In genomic region chr20:45301824-45302251, GRCh38 we compare ENCODE assay signal across 1 cellular context.
TF ChIP-seq lines count a peak whose summit lies in the region.

No MANE protein-coding gene starts in this region.

TF ChIP-seq in GM12878, 131 proteins besides CTCF, POLR2A, EP300 and RAD21:
- TF ChIP-seq SREBF2 (IDR thresholded peaks at IDR 0.05; ENCODE audit: low read length): no peak
- no peak for TF ChIP-seq CBX3 (IDR thresholded peaks at IDR 0.05; ENCODE audit: borderline replicate concordance, low read depth)
- TF ChIP-seq ASH2L (IDR thresholded peaks at IDR 0.05; ENCODE audit: borderline replicate concordance, low read depth): no peak
- TF ChIP-seq SIN3A (IDR thresholded peaks at IDR 0.05; ENCODE audit: low read depth, low read length): no peak
- no peak for TF ChIP-seq FOXM1 (IDR thresholded peaks at IDR 0.05; ENCODE audit: low read depth, low read length)
- TF ChIP-seq RELB (IDR thresholded peaks at IDR 0.05; ENCODE audit: low read depth): peak; percentile 79
- no peak for TF ChIP-seq PAX5 (IDR thresholded peaks at IDR 0.05; ENCODE audit: borderline replicate concordance, low read depth, low read length)
- no peak for TF ChIP-seq BMI1 (IDR thresholded peaks at IDR 0.05; ENCODE audit: borderline replicate concordance)
- TF ChIP-seq HDGF (IDR thresholded peaks at IDR 0.05): no peak
- no peak for TF ChIP-seq TCF3 (IDR thresholded peaks at IDR 0.05; ENCODE audit: borderline replicate concordance, insufficient read depth, low read depth, low read length)
- no peak for TF ChIP-seq SMARCA5 (IDR thresholded peaks at IDR 0.05)
- no peak for TF ChIP-seq CHD4 (IDR thresholded peaks at IDR 0.05)
- peak; percentile 78; the same call in 1 of the 2 replicates for TF ChIP-seq ZNF384 (IDR thresholded peaks at IDR 0.05; ENCODE audit: borderline replicate concordance, low read depth, low read length)
- no peak for TF ChIP-seq POU2F2 (IDR thresholded peaks at IDR 0.05; ENCODE audit: borderline replicate concordance, low read depth, low read length)
- no peak for TF ChIP-seq CHD1 (IDR thresholded peaks at IDR 0.05; ENCODE audit: low read depth, low read length)
- TF ChIP-seq BCL3 (IDR thresholded peaks at IDR 0.05; ENCODE audit: borderline replicate concordance, insufficient read depth, low read depth, low read length, poor library complexity, severe bottlenecking): no peak
- no peak for TF ChIP-seq SMAD1 (IDR thresholded peaks at IDR 0.05; ENCODE audit: low read depth, partially characterized antibody)
- no peak for TF ChIP-seq USF2 (IDR thresholded peaks at IDR 0.05; ENCODE audit: borderline replicate concordance, low read depth, low read length)
- 0 out of 2 replicates have a peak, but pooled peaks have one; percentile 38 for TF ChIP-seq MLLT1 (IDR thresholded peaks at IDR 0.05)
- TF ChIP-seq MYB (IDR thresholded peaks at IDR 0.05; ENCODE audit: borderline replicate concordance, low read depth, low read length): no peak
- TF ChIP-seq ZNF207 (IDR thresholded peaks at IDR 0.05; ENCODE audit: borderline replicate concordance): no peak
- no peak for TF ChIP-seq SRF (IDR thresholded peaks at IDR 0.05; ENCODE audit: low read depth in 2 of 2, low read length in 2 of 2)
- TF ChIP-seq DPF2 (IDR thresholded peaks at IDR 0.05): peak; percentile 44; the same call in 1 of the 2 replicates
- no peak for TF ChIP-seq ZBTB33 (IDR thresholded peaks at IDR 0.05)
- TF ChIP-seq MTA3 (IDR thresholded peaks at IDR 0.05; ENCODE audit: borderline replicate concordance, low read length): no peak
- no peak for TF ChIP-seq GABPA (IDR thresholded peaks at IDR 0.05; ENCODE audit: low read depth)
- TF ChIP-seq ZZZ3 (IDR thresholded peaks at IDR 0.05; ENCODE audit: control insufficient read depth, insufficient read length, low read depth): no peak
- no peak for TF ChIP-seq ZBTB4 (CRISPR knock-in tag; IDR thresholded peaks at IDR 0.05)
- TF ChIP-seq BHLHE40 (IDR thresholded peaks at IDR 0.05; ENCODE audit: borderline replicate concordance in 1 of 2, low read depth in 2 of 2, low read length in 1 of 2): peak in 1 of 2 experiments; percentile 52; a peak in 2 of 4 replicates
- TF ChIP-seq EED (IDR thresholded peaks at IDR 0.05; ENCODE audit: low read depth): no peak
- TF ChIP-seq KDM1A (IDR thresholded peaks at IDR 0.05; ENCODE audit: borderline replicate concordance): no peak
- TF ChIP-seq PKNOX1 (IDR thresholded peaks at IDR 0.05): peak; percentile 45; the same call in 1 of the 2 replicates
- TF ChIP-seq SP1 (IDR thresholded peaks at IDR 0.05; ENCODE audit: low read depth, low read length): no peak
- peak; percentile 55 for TF ChIP-seq MTA2 (IDR thresholded peaks at IDR 0.05; ENCODE audit: low read depth)
- TF ChIP-seq NFXL1 (IDR thresholded peaks at IDR 0.05; ENCODE audit: borderline replicate concordance): no peak
- TF ChIP-seq IRF3 (IDR thresholded peaks at IDR 0.05): no peak
- TF ChIP-seq GATAD2B (conservative IDR thresholded peaks at IDR 0.05; ENCODE audit: low read depth): no peak
- no peak for TF ChIP-seq SREBF1 (IDR thresholded peaks at IDR 0.05; ENCODE audit: low read length)
- TF ChIP-seq RELA (IDR thresholded peaks at IDR 0.05; ENCODE audit: borderline replicate concordance, partially characterized antibody): peak; percentile 33
- no peak for TF ChIP-seq ETV6 (conservative IDR thresholded peaks at IDR 0.05 in 1 of 2, IDR thresholded peaks at IDR 0.05 in 1 of 2; ENCODE audit: borderline replicate concordance in 1 of 2, low read depth in 1 of 2)
- no peak for TF ChIP-seq BACH1 (IDR thresholded peaks at IDR 0.05; ENCODE audit: borderline replicate concordance)
- no peak for TF ChIP-seq IKZF1 (conservative IDR thresholded peaks at IDR 0.05)
- TF ChIP-seq ATF7 (IDR thresholded peaks at IDR 0.05; ENCODE audit: low read depth): no peak
- TF ChIP-seq KLF5 (IDR thresholded peaks at IDR 0.05; ENCODE audit: partially characterized antibody): no peak
- TF ChIP-seq NBN (IDR thresholded peaks at IDR 0.05): 0 out of 2 replicates have a peak, but pooled peaks have one; percentile 25
- no peak for TF ChIP-seq CHD2 (IDR thresholded peaks at IDR 0.05; ENCODE audit: borderline replicate concordance, low read depth, low read length)
- no peak for TF ChIP-seq SKIL (IDR thresholded peaks at IDR 0.05; ENCODE audit: low read depth, poor library complexity, severe bottlenecking)
- no peak for TF ChIP-seq LARP7 (IDR thresholded peaks at IDR 0.05)
- TF ChIP-seq RUNX3 (IDR thresholded peaks at IDR 0.05; ENCODE audit: low read length): 0 out of 2 replicates have a peak, but pooled peaks have one; percentile 30
- no peak for TF ChIP-seq CREM (IDR thresholded peaks at IDR 0.05; ENCODE audit: low read depth)
- no peak for TF ChIP-seq POLR2AphosphoS5 (IDR thresholded peaks at IDR 0.05; ENCODE audit: low read length)
- TF ChIP-seq RAD51 (IDR thresholded peaks at IDR 0.05): no peak
- TF ChIP-seq MYC (IDR thresholded peaks at IDR 0.05; ENCODE audit: insufficient read depth, insufficient read length, insufficient replicate concordance, low read length, severe bottlenecking): no peak
